Comparison of ENCODE assay signal across 10 cellular contexts in genomic region chr12:50824914-50825313, GRCh38. TPM values are rescaled to one million over a fixed set of nuclear protein-coding genes. Genes with fewer than 3 reads are reported as not detected.
A peak's percentile ranks its signal among the peaks of the same experiment; 100 is the strongest.
DNase-seq lines count a peak whose midpoint lies in the region; ATAC-seq and TF ChIP-seq lines count a peak whose summit lies in the region.
"Had no signal": no experiment of that assay in that cellular context is flagged by ENCODE, and none has a peak within 500 bp of the region (broad histone marks: within the 10 kb centered on the region; RNA-seq: fewer than 3 reads in every experiment).

No MANE protein-coding gene starts in this region.

- H3K9me3 Mint-ChIP-seq in dendritic cell treated with granulocyte-macrophage colony-stimulating factor and Interleukin-4, amounts not matched to agents 40 ng/mL and 50 ng/mL, for 4 days, result no peaks in the 10 kb centered on the region
- no peaks in the 10 kb centered on the region for H3K9me3 Mint-ChIP-seq in natural killer cell

- ATAC-seq in natural killer cell (peak in 2 of 3 donors; percentile 25 to 50), HG02852 (IDR thresholded peaks at IDR 0.05; ENCODE audit: unreplicated experiment) (no peak), GM21423 (IDR thresholded peaks at IDR 0.05; ENCODE audit: unreplicated experiment) (no peak), GM21367 (IDR thresholded peaks at IDR 0.05; ENCODE audit: unreplicated experiment) (no peak)

- no peaks in the 10 kb centered on the region for H3K9me2 ChIP-seq in OCI-LY1 (ENCODE audit: low read depth, low read length)

- H3K27ac ChIP-seq in ACC112 (ENCODE audit: low read depth, low read length), result peak overlapping the region; percentile 25; the same call in 1 of the 2 replicates
- peak overlapping the region; percentile 9 for H3K27ac ChIP-seq in OCI-LY1 (ENCODE audit: low read depth, low read length, poor library complexity, severe bottlenecking)

- H3K4me2 ChIP-seq in OCI-LY1 (ENCODE audit: low read length), result peak overlapping the region; percentile 33; the same call in 1 of the 2 replicates

- H3K27me3 Mint-ChIP-seq in dendritic cell treated with granulocyte-macrophage colony-stimulating factor and Interleukin-4, amounts not matched to agents 40 ng/mL and 50 ng/mL, for 4 days, result no peaks in the 10 kb centered on the region
- no peaks in the 10 kb centered on the region for H3K27me3 Mint-ChIP-seq in natural killer cell (ENCODE audit: low read depth in 2 of 2)

- H3K9me3 ChIP-seq in OCI-LY1 (ENCODE audit: low read length), result no peaks in the 10 kb centered on the region

- H3K4me1 ChIP-seq in ACC112 (ENCODE audit: control insufficient read depth, insufficient read depth, low read length, unreplicated experiment) (peaks cover 3% of the 10 kb centered on the region), OCI-LY1 (ENCODE audit: insufficient read depth, low read length, severe bottlenecking) (peaks cover 12% of the 10 kb centered on the region)

- no peak overlapping the region for H3K4me3 Mint-ChIP-seq in dendritic cell treated with granulocyte-macrophage colony-stimulating factor and Interleukin-4, amounts not matched to agents 40 ng/mL and 50 ng/mL, for 4 days
- no peak overlapping the region for H3K4me3 Mint-ChIP-seq in natural killer cell

- no peaks in the 10 kb centered on the region for H4K20me1 ChIP-seq in OCI-LY1 (ENCODE audit: insufficient read depth, low read length)

- H3K4me1 Mint-ChIP-seq in dendritic cell treated with granulocyte-macrophage colony-stimulating factor and Interleukin-4, amounts not matched to agents 40 ng/mL and 50 ng/mL, for 4 days (ENCODE audit: low read depth), result peaks cover 14% of the 10 kb centered on the region
- peaks cover 6% of the 10 kb centered on the region in 2 donors for H3K4me1 Mint-ChIP-seq in natural killer cell

- no peaks in the 10 kb centered on the region for H3K27me3 ChIP-seq in ACC112 (ENCODE audit: insufficient read depth, low read length)
- no peaks in the 10 kb centered on the region for H3K27me3 ChIP-seq in OCI-LY1 (ENCODE audit: insufficient read depth, low read length)

- H3F3A ChIP-seq in OCI-LY1 (ENCODE audit: insufficient read depth, low read length), result no peaks in the 10 kb centered on the region

- H3K4me3 ChIP-seq in ACC112 (ENCODE audit: low read depth, low read length), result no peak overlapping the region
- H3K4me3 ChIP-seq in OCI-LY1 (ENCODE audit: low read depth, low read length, poor library complexity, severe bottlenecking), result no peak overlapping the region

- H3K36me3 Mint-ChIP-seq in dendritic cell treated with granulocyte-macrophage colony-stimulating factor and Interleukin-4, amounts not matched to agents 40 ng/mL and 50 ng/mL, for 4 days (ENCODE audit: low read depth), result peaks cover under 1% of the 10 kb centered on the region
- no peaks in the 10 kb centered on the region for H3K36me3 Mint-ChIP-seq in natural killer cell

- H3K36me3 ChIP-seq in ACC112 (ENCODE audit: insufficient read depth, low read length) (no peaks in the 10 kb centered on the region; the same call in 1 of the 2 replicates), OCI-LY1 (ENCODE audit: insufficient read depth, low read length) (no peaks in the 10 kb centered on the region)

- H3K79me2 ChIP-seq in ACC112 (ENCODE audit: control insufficient read depth, insufficient read depth, low read length, unreplicated experiment) (no peaks in the 10 kb centered on the region), OCI-LY1 (ENCODE audit: insufficient read depth, low read length) (no peaks in the 10 kb centered on the region)

- peak overlapping the region; percentile 13 for H3K27ac Mint-ChIP-seq in dendritic cell treated with granulocyte-macrophage colony-stimulating factor and Interleukin-4, amounts not matched to agents 40 ng/mL and 50 ng/mL, for 4 days
- peak overlapping the region; percentile 89 to 93 for H3K27ac Mint-ChIP-seq in natural killer cell

- TF ChIP-seq CTCF in OCI-LY1 (IDR thresholded peaks at IDR 0.05; ENCODE audit: low read length) (no peak), natural killer cell (IDR thresholded peaks at IDR 0.05) (no peak)

- H3K9ac ChIP-seq in OCI-LY1 (ENCODE audit: low read length), result peak overlapping the region; percentile 2; the same call in 1 of the 2 replicates

- H2AFZ ChIP-seq in ACC112 (ENCODE audit: low read length, unreplicated experiment), result peak overlapping the region; percentile 1
- H2AFZ ChIP-seq in OCI-LY1 (ENCODE audit: low read length), result no peak overlapping the region

- DNase-seq in natural killer cell, result no peak
- DNase-seq in DMS79 (lab: John Stamatoyannopoulos, UW), result no peak
- DNase-seq: stimulated activated CD4-positive, alpha-beta T cell treated with anti-CD3 and anti-CD28 coated beads, Interleukin-2, amount 100 ng/mL, for 48 hours had no signal

- intact Hi-C loops in dendritic cell treated with granulocyte-macrophage colony-stimulating factor and Interleukin-4, amounts not matched to agents 40 ng/mL and 50 ng/mL, for 4 days (cut with micrococcal nuclease), result loop anchor here (1.0 to 5.0 kb wide), 3 partner anchors 102 to 202 kb away; partner anchors contain the start of gene SLC11A2
- intact Hi-C loops in natural killer cell (cut with micrococcal nuclease), result loop anchor here (1.0 to 5.0 kb wide), 5 partner anchors 60 to 708 kb away; partner anchors contain the start of gene SLC11A2

RNA-seq across cellular contexts. Expression of gene TMPRSS12, which starts 17.8 kb away (rescaled TPM):
- total RNA-seq in natural killer cell, result not detected
- total RNA-seq: LHCN-M2 had no signal

Comparison
In these comparisons a context has a peak if more than half of its experiments do, and no peak if none do; other contexts are left out.
1. ATAC-seq: peak in natural killer cell (2 of 3); none in HG02852 (single experiment), GM21423 (single experiment) and GM21367 (single experiment).